ENCODE assay signal across 17 cellular contexts in genomic region chr16:83599789-83600462, GRCh38.
"Had no signal": no experiment of that assay in that cellular context is flagged by ENCODE, and none has a peak within 500 bp of the region (broad histone marks: within the 10 kb centered on the region; RNA-seq: fewer than 3 reads in every experiment).

No MANE protein-coding gene starts in this region.

- H3K4me1 ChIP-seq: ascending aorta, breast epithelium, heart right ventricle, neural progenitor cell, parathyroid adenoma had no signal

- H3K4me3 ChIP-seq: ascending aorta, breast epithelium, heart right ventricle, neural progenitor cell, skin epidermis had no signal

- H3K79me2 ChIP-seq: parathyroid adenoma had no signal

- ATAC-seq: activated CD4-positive, CD25-positive, alpha-beta regulatory T cell treated with anti-CD3 and anti-CD28 coated beads, Interleukin-2, amount 50 U/mL, for 24 hours; left cardiac atrium; stimulated activated naive CD8-positive, alpha-beta T cell treated with anti-CD3 and anti-CD28 coated beads, Interleukin-15, Interleukin-2, amounts not matched to agents 100 U/mL and 50 U/mL, for 24 hours had no signal

- H3K9me3 ChIP-seq: ascending aorta, breast epithelium, heart right ventricle had no signal

- DNase-seq: activated CD4-positive, alpha-beta T cell treated with anti-CD3 and anti-CD28 coated beads, Interleukin-2, amount 50 U/mL, for 48 hours; activated naive CD4-positive, alpha-beta T cell treated with anti-CD3 and anti-CD28 coated beads, Interleukin-2, amount 10 ng/mL, durations not matched to agents 7 days and 5 days; dermis blood vessel endothelial cell; heart right ventricle; left cardiac atrium; mammary epithelial cell; naive B cell; retina; stimulated activated CD4-positive, alpha-beta T cell treated with anti-CD3 and anti-CD28 coated beads, Interleukin-4, amount 100 ng/mL, for 4 hours; stimulated activated naive CD8-positive, alpha-beta T cell treated with anti-CD3 and anti-CD28 coated beads, Interleukin-15, Interleukin-2, amounts not matched to agents 100 U/mL and 50 U/mL, for 24 hours had no signal

- H3K27ac ChIP-seq: ascending aorta, breast epithelium, epithelial cell of prostate, heart right ventricle, neural progenitor cell, parathyroid adenoma, skin epidermis had no signal

- H3K27me3 ChIP-seq: ascending aorta, breast epithelium, heart right ventricle, neural progenitor cell had no signal

- H3K4me2 ChIP-seq: neural progenitor cell had no signal

- H2AFZ ChIP-seq: neural progenitor cell, parathyroid adenoma had no signal

- H3K36me3 ChIP-seq: breast epithelium, neural progenitor cell had no signal
